ENCODE assay signal across 11 cellular contexts in genomic region chr12:104605685-104606084, GRCh38.
DNase-seq lines count a peak whose midpoint lies in the region; ATAC-seq and TF ChIP-seq lines count a peak whose summit lies in the region.
"Had no signal": no experiment of that assay in that cellular context is flagged by ENCODE, and none has a peak within 500 bp of the region (broad histone marks: within the 10 kb centered on the region; RNA-seq: fewer than 3 reads in every experiment).

No MANE protein-coding gene starts in this region.

- H3K9me3 ChIP-seq in right atrium auricular region (no peaks in the 10 kb centered on the region), sigmoid colon (no peaks in the 10 kb centered on the region), spleen (no peaks in the 10 kb centered on the region)
- H3K9me3 ChIP-seq: Peyer's patch had no signal

- peaks cover 62% of the 10 kb centered on the region for H3K4me1 Mint-ChIP-seq in T-helper 2 cell treated with Interferon-gamma antibody and Interleukin-4, amounts not matched to agents 5 μg/mL and 100 μg/mL, for 36 hours (ENCODE audit: low read depth)

- DNase-seq in EH (ENCODE audit: low read depth) = peak; percentile 22
- no peak for DNase-seq in T-helper 2 cell treated with Interferon-gamma antibody and Interleukin-4, amounts not matched to agents 5 μg/mL and 100 μg/mL, for 36 hours (ENCODE audit: low spot score)
- DNase-seq in right atrium auricular region (ENCODE audit: low spot score) = peak; percentile 86
- DNase-seq in sigmoid colon = peak; percentile 83
- DNase-seq in activated gamma-delta T cell treated with Interleukin-2 at 50 U/mL for 16 hours = no peak
- no peak for DNase-seq in spleen
- DNase-seq: kidney had no signal

- H3K36me3 ChIP-seq in right atrium auricular region (no peaks in the 10 kb centered on the region), sigmoid colon (no peaks in the 10 kb centered on the region), spleen (peaks cover 0 to 26% (median 0%) of the 10 kb centered on the region in 6 donors)
- H3K36me3 ChIP-seq: Peyer's patch had no signal

- no peak for TF ChIP-seq CTCF in right atrium auricular region (IDR thresholded peaks at IDR 0.05)
- TF ChIP-seq CTCF in sigmoid colon (IDR thresholded peaks at IDR 0.05) = no peak
- TF ChIP-seq CTCF in spleen (IDR thresholded peaks at IDR 0.05 in 8 of 11, conservative IDR thresholded peaks at IDR 0.05 in 3 of 11) = no peak

- H3K27ac Mint-ChIP-seq in T-helper 2 cell treated with Interferon-gamma antibody and Interleukin-4, amounts not matched to agents 5 μg/mL and 100 μg/mL, for 36 hours = peak overlapping the region; percentile 49
- H3K27ac Mint-ChIP-seq: activated naive CD8-positive, alpha-beta T cell had no signal

- WGBS in sigmoid colon, 2 donors = 75 to 76% methylated on average over 10 of the region's 10 CpGs
- WGBS in spleen, 5 donors = 65 to 74% (median 72%) methylated on average over 10 of the region's 10 CpGs

- H3K4me3 Mint-ChIP-seq in T-helper 2 cell treated with Interferon-gamma antibody and Interleukin-4, amounts not matched to agents 5 μg/mL and 100 μg/mL, for 36 hours = peak overlapping the region; percentile 47
- H3K4me3 Mint-ChIP-seq: activated naive CD8-positive, alpha-beta T cell had no signal

- H3K36me3 Mint-ChIP-seq in T-helper 2 cell treated with Interferon-gamma antibody and Interleukin-4, amounts not matched to agents 5 μg/mL and 100 μg/mL, for 36 hours (ENCODE audit: low read depth) = peaks cover 50% of the 10 kb centered on the region

- H3K27me3 ChIP-seq in right atrium auricular region = no peaks in the 10 kb centered on the region
- no peaks in the 10 kb centered on the region for H3K27me3 ChIP-seq in sigmoid colon
- H3K27me3 ChIP-seq in spleen (replicated peaks in 1 of 7) = no peaks in the 10 kb centered on the region
- H3K27me3 ChIP-seq: Peyer's patch had no signal

- ATAC-seq in GM21825 (IDR thresholded peaks at IDR 0.05; ENCODE audit: unreplicated experiment) = no peak
- no peak for ATAC-seq in HG03354 (IDR thresholded peaks at IDR 0.05; ENCODE audit: poor library complexity, severe bottlenecking, unreplicated experiment)

- H3K27ac ChIP-seq in right atrium auricular region = peak overlapping the region; percentile 72 to 81
- peak overlapping the region in 2 of 4 donors; percentile 67 to 69 for H3K27ac ChIP-seq in sigmoid colon
- peak overlapping the region in 4 of 8 donors; percentile 3 to 79 (median 74) for H3K27ac ChIP-seq in spleen

- H3K4me1 ChIP-seq in right atrium auricular region = peaks cover 0 to 29% of the 10 kb centered on the region in 2 donors
- H3K4me1 ChIP-seq in sigmoid colon = peaks cover 2 to 20% (median 12%) of the 10 kb centered on the region in 4 donors
- peaks cover 23 to 91% (median 48%) of the 10 kb centered on the region in 6 donors for H3K4me1 ChIP-seq in spleen

- intact Hi-C loops in sigmoid colon (cut with DNase I) (no loop called here), spleen (cut with DNase I; ENCODE audit: low total_unique reads) (no loop called here)

- no peaks in the 10 kb centered on the region for H3K27me3 Mint-ChIP-seq in T-helper 2 cell treated with Interferon-gamma antibody and Interleukin-4, amounts not matched to agents 5 μg/mL and 100 μg/mL, for 36 hours (ENCODE audit: low read depth)
- H3K27me3 Mint-ChIP-seq: activated naive CD8-positive, alpha-beta T cell had no signal

- H3K9me3 Mint-ChIP-seq in T-helper 2 cell treated with Interferon-gamma antibody and Interleukin-4, amounts not matched to agents 5 μg/mL and 100 μg/mL, for 36 hours = no peaks in the 10 kb centered on the region

- TF ChIP-seq POLR2A in sigmoid colon (IDR thresholded peaks at IDR 0.05) (no peak), spleen (IDR thresholded peaks at IDR 0.05) (no peak)

- H3K4me3 ChIP-seq in right atrium auricular region (no peak overlapping the region), sigmoid colon (no peak overlapping the region), spleen (no peak overlapping the region)
- H3K4me3 ChIP-seq: Peyer's patch had no signal

- TF ChIP-seq EP300 in sigmoid colon (IDR thresholded peaks at IDR 0.05) = peak in 2 of 4 donors; percentile 28 to 51

Comparison
In these comparisons a context has a peak if more than half of its experiments do, and no peak if none do; other contexts are left out.
1. DNase-seq: peak in EH (single experiment), right atrium auricular region (single experiment) and sigmoid colon (single experiment); none in T-helper 2 cell treated with Interferon-gamma antibody and Interleukin-4, amounts not matched to agents 5 μg/mL and 100 μg/mL, for 36 hours (single experiment), activated gamma-delta T cell treated with Interleukin-2 at 50 U/mL for 16 hours (single experiment) and spleen (single experiment).